Comparison of ENCODE assay signal across 8 cellular contexts in genomic region chr12:40104461-40105264, GRCh38. TPM values are rescaled to one million over a fixed set of nuclear protein-coding genes. Genes with fewer than 3 reads are reported as not detected.
DNase-seq lines count a peak whose midpoint lies in the region; ATAC-seq, FAIRE-seq and TF ChIP-seq lines count a peak whose summit lies in the region.

No MANE protein-coding gene starts in this region.

- H3K27me3 ChIP-seq in CD8-positive, alpha-beta T cell (ENCODE audit: insufficient read depth, low read length), result no peaks in the 10 kb centered on the region
- H3K27me3 ChIP-seq in HUES48 (ENCODE audit: control insufficient read depth, insufficient read depth, low read length) (peaks cover 14% of the 10 kb centered on the region), astrocyte (ENCODE audit: insufficient read depth, low read length) (peaks cover 2% of the 10 kb centered on the region), left lung (no peaks in the 10 kb centered on the region), transverse colon (no peaks in the 10 kb centered on the region)

- peak overlapping the region; percentile 55 for H3K27ac ChIP-seq in CD8-positive, alpha-beta T cell (ENCODE audit: low read depth, low read length)
- H3K27ac ChIP-seq in HUES48 (ENCODE audit: low read depth, low read length) (no peak overlapping the region), astrocyte (ENCODE audit: low read depth, low read length) (peak overlapping the region; percentile 34), left lung (peak overlapping the region; percentile 79 to 81), transverse colon (peak overlapping the region; percentile 91 to 97 (median 94))

- POLR2A ChIA-PET in CD8-positive, alpha-beta T cell (lab: Charles Lee), result interaction anchor here (1.0 to 1.6 kb wide), 2 partner anchors 16 to 485 kb away, joined by 4 read pairs; partner anchors contain the start of gene ABCD2

- H3K79me2 ChIP-seq in astrocyte (ENCODE audit: insufficient read depth, low read length), result peaks cover 5% of the 10 kb centered on the region

- peaks cover 43% of the 10 kb centered on the region for H3K4me1 Mint-ChIP-seq in CD8-positive, alpha-beta T cell (ENCODE audit: low read depth)
- H3K4me1 Mint-ChIP-seq in astrocyte (ENCODE audit: low read depth, unreplicated experiment), result peaks cover 9% of the 10 kb centered on the region

- WGBS in transverse colon (ENCODE audit: low coverage in 1 of 2), 2 donors, result 12 to 31% methylated on average over 3 to 17 of the region's 20 CpGs

- DNase-seq in CD8-positive, alpha-beta T cell, result no peak
- DNase-seq in astrocyte (ENCODE audit: low read depth) (no peak), left lung (peak in 1 of 2 donors; percentile 35), transverse colon (peak; percentile 33), D721Med (ENCODE audit: insufficient read length, low spot score) (no peak)
- no peak for DNase-seq in activated effector memory CD4-positive, alpha-beta T cell treated with Interleukin-2 at 50 U/mL for 16 hours

- no peak for TF ChIP-seq EP300 in transverse colon (IDR thresholded peaks at IDR 0.05; ENCODE audit: low read depth)

- ATAC-seq in CD8-positive, alpha-beta T cell, result no peak
- ATAC-seq in left lung, result no peak
- ATAC-seq in esophagus mucosa, result no peak

- H3K4me3 ChIP-seq in CD8-positive, alpha-beta T cell (ENCODE audit: low read depth, low read length), result peak overlapping the region; percentile 72
- H3K4me3 ChIP-seq in HUES48 (ENCODE audit: low read depth, low read length), result peak overlapping the region; percentile 68
- H3K4me3 ChIP-seq in astrocyte (ENCODE audit: insufficient read depth, low read depth, low read length), result peak overlapping the region; percentile 71
- H3K4me3 ChIP-seq in left lung, result peak overlapping the region; percentile 84 to 93
- H3K4me3 ChIP-seq in transverse colon, result peak overlapping the region; percentile 86 to 99 (median 94)

- peak overlapping the region; percentile 66 for H3K27ac Mint-ChIP-seq in CD8-positive, alpha-beta T cell
- no peak overlapping the region for H3K27ac Mint-ChIP-seq in astrocyte (ENCODE audit: unreplicated experiment)

- H3K36me3 ChIP-seq in CD8-positive, alpha-beta T cell (ENCODE audit: insufficient read depth, low read length), result no peaks in the 10 kb centered on the region
- H3K36me3 ChIP-seq in HUES48 (ENCODE audit: control insufficient read depth, insufficient read depth, low read length) (no peaks in the 10 kb centered on the region), astrocyte (ENCODE audit: insufficient read depth, low read length) (no peaks in the 10 kb centered on the region), left lung (no peaks in the 10 kb centered on the region), transverse colon (no peaks in the 10 kb centered on the region)

- in situ Hi-C loops in transverse colon (cut with MboI; ENCODE audit: low pct_ligation_motif_present in 1 of 4, low pct_unique_long_range_greater_than_20kb in 1 of 4, low sequenced_read_pairs in 3 of 4), result loop anchor here in 2 of 4 donors (10.0 to 25.0 kb wide), 2 partner anchors 90 to 342 kb away; no protein-coding TSS in a partner anchor

- H3K9ac ChIP-seq in HUES48 (ENCODE audit: low read depth, low read length) (peak overlapping the region; percentile 68; the same call in 1 of the 2 replicates), astrocyte (ENCODE audit: low read length) (peak overlapping the region; percentile 82)

- H3K4me3 Mint-ChIP-seq in CD8-positive, alpha-beta T cell, result peak overlapping the region; percentile 84
- H3K4me3 Mint-ChIP-seq in astrocyte (ENCODE audit: unreplicated experiment), result peak overlapping the region; percentile 86

- H3K9me3 Mint-ChIP-seq in CD8-positive, alpha-beta T cell, result no peaks in the 10 kb centered on the region
- no peaks in the 10 kb centered on the region for H3K9me3 Mint-ChIP-seq in astrocyte (ENCODE audit: unreplicated experiment)

- TF ChIP-seq CTCF in CD8-positive, alpha-beta T cell (IDR thresholded peaks at IDR 0.05), result no peak
- no peak for TF ChIP-seq CTCF in astrocyte (IDR thresholded peaks at IDR 0.05; ENCODE audit: insufficient read depth, low read depth, low read length)
- TF ChIP-seq CTCF in left lung (IDR thresholded peaks at IDR 0.05), result no peak
- no peak for TF ChIP-seq CTCF in transverse colon (IDR thresholded peaks at IDR 0.05)
- TF ChIP-seq CTCF in D721Med (IDR thresholded peaks at IDR 0.05; ENCODE audit: insufficient read depth, missing control alignments), result no peak

- H3K4me2 ChIP-seq in astrocyte (ENCODE audit: low read length), result peak overlapping the region; percentile 92

- no peaks in the 10 kb centered on the region for H3K27me3 Mint-ChIP-seq in CD8-positive, alpha-beta T cell (ENCODE audit: low read depth)
- H3K27me3 Mint-ChIP-seq in astrocyte (ENCODE audit: low read depth, unreplicated experiment), result no peaks in the 10 kb centered on the region

- H3K4me1 ChIP-seq in CD8-positive, alpha-beta T cell (ENCODE audit: insufficient read depth, low read length), result peaks cover 19% of the 10 kb centered on the region
- H3K4me1 ChIP-seq in HUES48 (ENCODE audit: control insufficient read depth, insufficient read depth, low read length), result peaks cover 21% of the 10 kb centered on the region
- peaks cover 10% of the 10 kb centered on the region for H3K4me1 ChIP-seq in astrocyte (ENCODE audit: insufficient read depth, low read length)
- peaks cover 11 to 37% of the 10 kb centered on the region in 2 donors for H3K4me1 ChIP-seq in left lung
- H3K4me1 ChIP-seq in transverse colon, result peaks cover 0 to 58% (median 30%) of the 10 kb centered on the region in 4 donors

- no peak for FAIRE-seq in astrocyte (lab: Jason Lieb, UNC)
- FAIRE-seq in D721Med (lab: Jason Lieb, UNC), result no peak

- CTCF ChIA-PET in CD8-positive, alpha-beta T cell (lab: Charles Lee), result interaction anchor here (1.5 to 10.8 kb wide), 2 partner anchors 18 to 94 kb away, joined by 3 to 155 read pairs; no protein-coding TSS in a partner anchor

- peak overlapping the region; percentile 97 for H2AFZ ChIP-seq in astrocyte (ENCODE audit: low read depth, low read length)

- intact Hi-C loops in CD8-positive, alpha-beta T cell (cut with DNase I, micrococcal nuclease), result loop anchor here (5.0 to 10.0 kb wide), 5 partner anchors 417 to 1967 kb away; partner anchors contain the start of gene ABCD2 (in 1 of the 2)
- intact Hi-C loops in left lung (cut with DNase I), result loop anchor here in 1 of 2 donors (5.0 to 10.0 kb wide), 2 partner anchors 92 to 340 kb away; no protein-coding TSS in a partner anchor
- intact Hi-C loops in transverse colon (cut with DNase I; ENCODE audit: low total_unique reads), result loop anchor here (10.0 kb wide), 1 partner anchor 340 kb away; no protein-coding TSS in a partner anchor

- no peaks in the 10 kb centered on the region for H3K9me3 ChIP-seq in CD8-positive, alpha-beta T cell (ENCODE audit: low read length)
- H3K9me3 ChIP-seq in HUES48 (ENCODE audit: control insufficient read depth, insufficient read depth, low read length), result no peaks in the 10 kb centered on the region
- no peaks in the 10 kb centered on the region for H3K9me3 ChIP-seq in astrocyte (ENCODE audit: insufficient read depth, low read depth, low read length)
- no peaks in the 10 kb centered on the region for H3K9me3 ChIP-seq in left lung
- H3K9me3 ChIP-seq in transverse colon, result no peaks in the 10 kb centered on the region

- H4K20me1 ChIP-seq in astrocyte (ENCODE audit: insufficient read depth, low read length), result peaks cover 15% of the 10 kb centered on the region

- peaks cover 2% of the 10 kb centered on the region for H3K36me3 Mint-ChIP-seq in CD8-positive, alpha-beta T cell
- H3K36me3 Mint-ChIP-seq in astrocyte (ENCODE audit: low read depth, unreplicated experiment), result peaks cover 2% of the 10 kb centered on the region

- TF ChIP-seq POLR2A in transverse colon (IDR thresholded peaks at IDR 0.05), result no peak

RNA-seq across cellular contexts. Expression of gene SLC2A13, which starts 1.2 kb away (rescaled TPM):
- total RNA-seq in CD8-positive, alpha-beta T cell, result 1 to 10 TPM; 2.1 to 2.3 TPM
- total RNA-seq in astrocyte (10.2 and 10.7 TPM in 2 replicates), left lung (10 to 100 TPM; 12.8 to 14.6 TPM), transverse colon (10 to 100 TPM; 31.8 to 70.7 (median 46.8) TPM), esophagus mucosa (2.2 TPM)
